19 cellular contexts compared by ENCODE assay signal in the genomic region with DNA sequence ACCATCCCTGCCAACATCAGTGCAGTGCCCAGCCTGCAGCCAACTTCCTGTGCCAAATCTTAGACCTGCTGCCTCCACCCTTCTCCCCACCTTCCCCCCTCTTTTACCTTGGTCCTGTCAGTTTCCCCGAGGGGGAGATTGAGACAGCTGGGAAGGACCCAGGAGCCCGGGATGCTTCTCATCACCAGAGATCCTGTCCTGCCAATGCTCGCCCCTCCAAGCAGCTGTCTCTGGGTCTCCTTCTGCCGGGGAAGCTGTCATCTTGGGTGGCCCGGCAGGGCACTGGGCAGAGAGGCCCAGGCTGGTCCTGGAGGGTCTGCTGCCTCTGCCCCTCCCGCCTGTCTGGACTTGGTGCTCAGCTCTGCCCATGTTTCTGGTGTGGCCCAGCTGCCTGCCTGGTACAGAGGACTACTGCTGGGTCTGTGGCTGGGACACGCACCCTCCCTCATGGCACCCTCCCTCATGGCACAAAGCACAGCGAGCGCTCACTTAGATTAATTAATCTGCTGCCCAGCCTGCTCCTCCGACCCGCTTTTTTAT.
DNase-seq lines count a peak whose midpoint lies in the region; ATAC-seq and TF ChIP-seq lines count a peak whose summit lies in the region.
"Had no signal": no experiment of that assay in that cellular context is flagged by ENCODE, and none has a peak within 500 bp of the region (broad histone marks: within the 10 kb centered on the region; RNA-seq: fewer than 3 reads in every experiment).

No MANE protein-coding gene starts in this region.

- ATAC-seq in HG03196 (IDR thresholded peaks at IDR 0.05; ENCODE audit: unreplicated experiment) = no peak
- ATAC-seq: CD8-positive, alpha-beta T cell had no signal

- H3K27me3 Mint-ChIP-seq in MCF 10A (ENCODE audit: insufficient read depth, unreplicated experiment) = peaks cover 16% of the 10 kb centered on the region
- H3K27me3 Mint-ChIP-seq in type B pancreatic cell = peaks cover 48% of the 10 kb centered on the region

- H3K9me3 Mint-ChIP-seq in MCF 10A (ENCODE audit: unreplicated experiment) (no peaks in the 10 kb centered on the region), type B pancreatic cell (no peaks in the 10 kb centered on the region)
- H3K9me3 Mint-ChIP-seq: CD8-positive, alpha-beta T cell had no signal

- no TSS peak for BruUV-seq in MCF 10A (replicated peaks; lab: Mats Ljungman, UMichigan)

- no peaks in the 10 kb centered on the region for H3K79me1 ChIP-seq in neuronal stem cell (ENCODE audit: low read depth, low read length)

- POLR2A ChIA-PET in MCF 10A (lab: Yijun Ruan, JAX) = no interaction called here

- H2BK5ac ChIP-seq in neuronal stem cell (ENCODE audit: low read length) = no peak overlapping the region

- H2AFZ ChIP-seq in neuronal stem cell (ENCODE audit: low read length) (no peak overlapping the region), smooth muscle cell (ENCODE audit: low read depth) (no peak overlapping the region)

- H3K9ac ChIP-seq in neuronal stem cell (ENCODE audit: low read depth, low read length, poor library complexity) (no peak overlapping the region), smooth muscle cell (ENCODE audit: low read depth) (no peak overlapping the region)

- no peak overlapping the region for H3K14ac ChIP-seq in neuronal stem cell (ENCODE audit: low read length)

- H3K27ac Mint-ChIP-seq in MCF 10A (ENCODE audit: low read depth, unreplicated experiment) (no peak overlapping the region), type B pancreatic cell (no peak overlapping the region)
- H3K27ac Mint-ChIP-seq: CD8-positive, alpha-beta T cell had no signal

- no peak overlapping the region for H2BK15ac ChIP-seq in neuronal stem cell (ENCODE audit: low read length)

- no peak overlapping the region for H3K4me3 ChIP-seq in breast epithelium
- H3K4me3 ChIP-seq in adrenal gland = no peak overlapping the region
- H3K4me3 ChIP-seq in neuronal stem cell (ENCODE audit: low read length in 2 of 2) = no peak overlapping the region
- no peak overlapping the region for H3K4me3 ChIP-seq in smooth muscle cell
- H3K4me3 ChIP-seq: HAP-1, SJSA1 had no signal

- no peak overlapping the region for H2BK12ac ChIP-seq in neuronal stem cell (ENCODE audit: low read length)

- no peaks in the 10 kb centered on the region for H3K36me3 ChIP-seq in breast epithelium
- no peaks in the 10 kb centered on the region for H3K36me3 ChIP-seq in adrenal gland (replicated peaks in 1 of 2)
- no peaks in the 10 kb centered on the region for H3K36me3 ChIP-seq in neuronal stem cell (replicated peaks in 1 of 2; ENCODE audit: control insufficient read depth in 2 of 2, insufficient read depth in 2 of 2, low read length in 2 of 2)
- no peaks in the 10 kb centered on the region for H3K36me3 ChIP-seq in smooth muscle cell (ENCODE audit: low read depth)
- H3K36me3 ChIP-seq: HAP-1, SJSA1 had no signal

- H3K79me2 ChIP-seq in smooth muscle cell (ENCODE audit: low read depth) = no peaks in the 10 kb centered on the region

- H3K9me3 ChIP-seq in breast epithelium = no peaks in the 10 kb centered on the region
- H3K9me3 ChIP-seq in adrenal gland (replicated peaks in 1 of 3) = no peaks in the 10 kb centered on the region
- no peaks in the 10 kb centered on the region for H3K9me3 ChIP-seq in neuronal stem cell (replicated peaks in 1 of 2; ENCODE audit: control insufficient read depth in 2 of 2, insufficient read depth in 1 of 2, low read depth in 1 of 2, low read length in 2 of 2)
- H3K9me3 ChIP-seq in smooth muscle cell (replicated peaks; ENCODE audit: low read depth) = no peaks in the 10 kb centered on the region
- H3K9me3 ChIP-seq: HAP-1, SJSA1 had no signal

- H3K4me3 Mint-ChIP-seq in MCF 10A (ENCODE audit: unreplicated experiment) = no peak overlapping the region
- no peak overlapping the region for H3K4me3 Mint-ChIP-seq in type B pancreatic cell
- H3K4me3 Mint-ChIP-seq: CD8-positive, alpha-beta T cell had no signal

- intact Hi-C loops in breast epithelium (cut with DNase I; ENCODE audit: low total_unique reads) = no loop called here
- intact Hi-C loops in MCF 10A (cut with micrococcal nuclease) = loop anchor here (5.0 kb wide), 1 partner anchor 259 kb away; no protein-coding TSS in a partner anchor
- intact Hi-C loops in adrenal gland (cut with DNase I) = loop anchor here (2.0 to 10.0 kb wide), 5 partner anchors 49 to 631 kb away; a partner anchor contains a TSS

- DNase-seq in breast epithelium (ENCODE audit: low spot score in 2 of 2) (peak; percentile 14 to 47), MCF 10A (ENCODE audit: unreplicated experiment) (no peak), adrenal gland (peak in 5 of 7 donors; percentile 2 to 13 (median 11)), neuronal stem cell (ENCODE audit: low spot score) (no peak), type B pancreatic cell (ENCODE audit: extremely low spot score, unreplicated experiment) (peak; percentile 39), smooth muscle cell (lab: John Stamatoyannopoulos, UW; ENCODE audit: unreplicated experiment) (no peak), NK-92 (lab: John Stamatoyannopoulos, UW; ENCODE audit: unreplicated experiment) (no peak)
- DNase-seq: ACHN; CD8-positive, alpha-beta T cell; DND-41; NCI-H1417; NCI-H187 treated with DMSO at 0.1 percent for 48 hours; NCI-H345; NCI-H526 treated with DMSO at 0.1 percent for 48 hours; NK-92 treated with Interleukin-12 subunit alpha and Interleukin-12 subunit beta, amount 100 ng/mL, for 24 hours had no signal

- no peak overlapping the region for H2BK120ac ChIP-seq in neuronal stem cell (ENCODE audit: low read depth, low read length)

- H3K4ac ChIP-seq in neuronal stem cell (ENCODE audit: low read length) = no peak overlapping the region

- H3K23ac ChIP-seq in neuronal stem cell (ENCODE audit: low read depth, low read length, poor library complexity) = no peak overlapping the region

- no peak overlapping the region for H3K18ac ChIP-seq in neuronal stem cell (ENCODE audit: low read length)

- H4K8ac ChIP-seq in neuronal stem cell (ENCODE audit: low read depth, low read length) = no peak overlapping the region

- CTCF ChIA-PET in MCF 10A (lab: Yijun Ruan, JAX) = interaction anchor here (0.7 to 2.8 kb wide), 5 partner anchors 10 to 625 kb away, joined by 3 to 12 read pairs (median 3); no protein-coding TSS in a partner anchor

- TF ChIP-seq CTCF in breast epithelium (IDR thresholded peaks at IDR 0.05) (no peak), MCF 10A (IDR thresholded peaks at IDR 0.05; ENCODE audit: unreplicated experiment) (no peak), adrenal gland (IDR thresholded peaks at IDR 0.05) (no peak), type B pancreatic cell (conservative IDR thresholded peaks at IDR 0.05) (no peak), smooth muscle cell (IDR thresholded peaks at IDR 0.05; ENCODE audit: borderline replicate concordance, insufficient read depth, poor library complexity, severe bottlenecking) (no peak)

- H3F3A ChIP-seq in smooth muscle cell (ENCODE audit: low read depth) = no peaks in the 10 kb centered on the region

- H3K27ac ChIP-seq in breast epithelium = no peak overlapping the region
- H3K27ac ChIP-seq in adrenal gland = no peak overlapping the region
- H3K27ac ChIP-seq in neuronal stem cell (replicated peaks; ENCODE audit: low read length) = no peak overlapping the region
- no peak overlapping the region for H3K27ac ChIP-seq in smooth muscle cell (ENCODE audit: low read depth)
- H3K27ac ChIP-seq: HL-60, SJSA1 had no signal

- TF ChIP-seq POLR2A in breast epithelium (IDR thresholded peaks at IDR 0.05) = no peak
- TF ChIP-seq POLR2A in adrenal gland (IDR thresholded peaks at IDR 0.05) = no peak

- H3K4me1 Mint-ChIP-seq in MCF 10A (ENCODE audit: insufficient read depth, unreplicated experiment) (peaks cover 6% of the 10 kb centered on the region), type B pancreatic cell (ENCODE audit: unreplicated experiment) (peaks cover 16% of the 10 kb centered on the region)

- no peak overlapping the region for H4K91ac ChIP-seq in neuronal stem cell (ENCODE audit: low read depth, low read length, poor library complexity)

- H3K36me3 Mint-ChIP-seq in MCF 10A (ENCODE audit: insufficient read depth, unreplicated experiment) (no peaks in the 10 kb centered on the region), type B pancreatic cell (no peaks in the 10 kb centered on the region)
- H3K36me3 Mint-ChIP-seq: CD8-positive, alpha-beta T cell had no signal

- peaks cover 0 to 4% of the 10 kb centered on the region in 2 donors for H3K4me1 ChIP-seq in breast epithelium
- peaks cover 0 to 8% of the 10 kb centered on the region in 2 donors for H3K4me1 ChIP-seq in adrenal gland (replicated peaks in 1 of 2)
- peaks cover 0 to 2% of the 10 kb centered on the region in 2 donors for H3K4me1 ChIP-seq in neuronal stem cell (ENCODE audit: control insufficient read depth in 2 of 2, insufficient read depth in 1 of 2, low read depth in 1 of 2, low read length in 2 of 2)
- no peaks in the 10 kb centered on the region for H3K4me1 ChIP-seq in smooth muscle cell (ENCODE audit: low read depth)
- H3K4me1 ChIP-seq: HAP-1 had no signal

- no peak overlapping the region for H3K4me2 ChIP-seq in neuronal stem cell (ENCODE audit: insufficient read depth, low read length, poor library complexity, severe bottlenecking)
- no peak overlapping the region for H3K4me2 ChIP-seq in smooth muscle cell

- WGBS in adrenal gland, 4 donors = 85 to 89% (median 88%) methylated on average over 9 to 11 of the region's 11 CpGs
- WGBS in neuronal stem cell (ENCODE audit: extremely low coverage in 2 of 2, insufficient read length in 2 of 2, insufficient replicate concordance in 1 of 2), 2 donors = no CpG with 5 or more reads among the region's 11 CpGs
- WGBS in smooth muscle cell (ENCODE audit: low lambda C conversion rate) = 94% methylated on average over 11 of the region's 11 CpGs

- H2AK5ac ChIP-seq in neuronal stem cell (ENCODE audit: low read depth, low read length) = peak overlapping the region; percentile 66

- no peaks in the 10 kb centered on the region for H4K20me1 ChIP-seq in smooth muscle cell (ENCODE audit: low read depth)

- peaks cover 0 to 3% of the 10 kb centered on the region in 2 donors for H3K27me3 ChIP-seq in breast epithelium
- no peaks in the 10 kb centered on the region for H3K27me3 ChIP-seq in adrenal gland
- peaks cover 0 to 39% (median 6%) of the 10 kb centered on the region in 3 experiments for H3K27me3 ChIP-seq in neuronal stem cell (ENCODE audit: control insufficient read depth in 3 of 3, insufficient read depth in 3 of 3, low read depth in 1 of 3, low read length in 3 of 3)
- peaks cover 17% of the 10 kb centered on the region for H3K27me3 ChIP-seq in smooth muscle cell (ENCODE audit: low read depth)
- H3K27me3 ChIP-seq: SJSA1 had no signal

Comparison
In these comparisons a context has a peak if more than half of its experiments do, and no peak if none do; other contexts are left out.
1. DNase-seq: peak in breast epithelium (2 of 2), adrenal gland (5 of 7) and type B pancreatic cell (single experiment); none in MCF 10A (single experiment), neuronal stem cell (single experiment), smooth muscle cell (single experiment) and NK-92 (single experiment).